ENCODE assay signal across 1 cellular context in genomic region chrX:108186811-108187210, GRCh38.
TF ChIP-seq lines count a peak whose summit lies in the region.

No MANE protein-coding gene starts in this region.

TF ChIP-seq in WTC11, 78 proteins besides CTCF, POLR2A, EP300 and RAD21 (continued from another document):
- no peak for TF ChIP-seq CDX4 (CRISPR knock-in tag; IDR thresholded peaks at IDR 0.05; ENCODE audit: borderline replicate concordance)
